ENCODE assay signal across 9 cellular contexts in genomic region chr1:181101581-181102226, GRCh38. TPM values are rescaled to one million over a fixed set of nuclear protein-coding genes. Genes with fewer than 3 reads are reported as not detected.
DNase-seq lines count a peak whose midpoint lies in the region; ATAC-seq, FAIRE-seq and TF ChIP-seq lines count a peak whose summit lies in the region.
"Had no signal": no experiment of that assay in that cellular context is flagged by ENCODE, and none has a peak within 500 bp of the region (broad histone marks: within the 10 kb centered on the region; RNA-seq: fewer than 3 reads in every experiment).

No MANE protein-coding gene starts in this region.

- H4K8ac ChIP-seq in H9 (replicated peaks; ENCODE audit: insufficient read length, low read depth, low read length) = no peak overlapping the region

- H2BK20ac ChIP-seq in H9 (ENCODE audit: low read depth, low read length, poor library complexity, severe bottlenecking) = no peak overlapping the region

- H3K27ac ChIP-seq in H9 (ENCODE audit: insufficient read length, low read depth, low read length) = peak overlapping the region; percentile 90
- peak overlapping the region; percentile 73 for H3K27ac ChIP-seq in mammary epithelial cell (ENCODE audit: insufficient read depth, low read depth, low read length)
- peak overlapping the region; percentile 55 for H3K27ac ChIP-seq in osteoblast (ENCODE audit: low read depth, low read length)

- DNase-seq in H9 = peak; percentile 80
- DNase-seq in NCI-H226 = peak; percentile 91
- peak; percentile 66 for DNase-seq in mammary epithelial cell
- DNase-seq in osteoblast (ENCODE audit: insufficient read length, low spot score, missing footprints) = peak; percentile 84
- no peak for DNase-seq in RCC 7860 (ENCODE audit: low spot score)
- DNase-seq: cortex of kidney had no signal

- H4K20me1 ChIP-seq in H9 (ENCODE audit: control insufficient read depth, insufficient read depth, insufficient read length) (no peaks in the 10 kb centered on the region), mammary epithelial cell (ENCODE audit: insufficient read depth, low read length) (no peaks in the 10 kb centered on the region), osteoblast (ENCODE audit: insufficient read depth, low read length) (no peaks in the 10 kb centered on the region)

- no TSS peak for BruUV-seq in mammary epithelial cell (replicated peaks; lab: Mats Ljungman, UMichigan)

- H3K4ac ChIP-seq in H9 (ENCODE audit: low read depth, low read length) = no peak overlapping the region

- dilution Hi-C loops in mammary epithelial cell (cut with HindIII; ENCODE audit: low sequenced_read_pairs) = no loop called here

- no peak overlapping the region for H3K56ac ChIP-seq in H9 (ENCODE audit: insufficient read length, low read depth, low read length)

- H2AK5ac ChIP-seq in H9 (ENCODE audit: insufficient read length, low read length) = no peak overlapping the region

- TF ChIP-seq CTCF in H9 (conservative IDR thresholded peaks at IDR 0.05) (no peak), mammary epithelial cell (conservative IDR thresholded peaks at IDR 0.05 in 1 of 2, IDR thresholded peaks at IDR 0.05 in 1 of 2; ENCODE audit: extremely low read depth in 1 of 2, insufficient read depth in 1 of 2, low read depth in 1 of 2, low read length in 2 of 2) (no peak), osteoblast (IDR thresholded peaks at IDR 0.05; ENCODE audit: extremely low read depth, low read depth, low read length) (no peak)

- no peak for FAIRE-seq in RCC 7860 (lab: Jason Lieb, UNC)

- H3K36me3 ChIP-seq in mammary epithelial cell (ENCODE audit: insufficient read depth, low read length) (no peaks in the 10 kb centered on the region), osteoblast (ENCODE audit: insufficient read depth, low read length) (no peaks in the 10 kb centered on the region)

- no peak overlapping the region for H3T11ph ChIP-seq in H9 (ENCODE audit: low read length)

- H2BK15ac ChIP-seq in H9 (ENCODE audit: low read depth, low read length) = no peak overlapping the region

- intact Hi-C loops in mammary epithelial cell (cut with micrococcal nuclease) = no loop called here

- H3K27ac Mint-ChIP-seq in H9 = peak overlapping the region; percentile 94 to 97 (median 97)

- H3K23ac ChIP-seq in H9 (ENCODE audit: insufficient read length, low read depth, low read length) = no peak overlapping the region

- H3K14ac ChIP-seq in H9 (ENCODE audit: insufficient read depth, low read length) = 0 out of 2 replicates have a peak overlapping the region, but pooled peaks have one; percentile 55

- H3K9me3 Mint-ChIP-seq in H9 = peaks cover 0 to 4% of the 10 kb centered on the region in 2 experiments; a peak in 2 of 5 replicates

- H3K4me3 Mint-ChIP-seq in H9 = peak overlapping the region; percentile 51 to 82

- no CpG with 5 or more reads among the region's 9 CpGs for WGBS in H9 (ENCODE audit: extremely low coverage, insufficient read length, low lambda C conversion rate)
- 78% methylated on average over 9 of the region's 9 CpGs for WGBS in mammary epithelial cell (ENCODE audit: low coverage, missing lambda C conversion rate)

- in situ Hi-C loops in mammary epithelial cell (cut with MboI; ENCODE audit: low sequenced_read_pairs in 2 of 2) = no loop called here

- ATAC-seq in HG02678 (IDR thresholded peaks at IDR 0.05; ENCODE audit: unreplicated experiment) = no peak
- no peak for ATAC-seq in GM19397 (IDR thresholded peaks at IDR 0.05; ENCODE audit: unreplicated experiment)
- no peak for ATAC-seq in GM21737 (IDR thresholded peaks at IDR 0.05; ENCODE audit: unreplicated experiment)

- CTCF ChIA-PET in mammary epithelial cell (lab: Charles Lee; ENCODE audit: low non-redundant PET) = no interaction called here

- H3K27me3 ChIP-seq in H9 (ENCODE audit: insufficient read depth, low read length) (peaks cover 21% of the 10 kb centered on the region; the same call in 1 of the 2 replicates), mammary epithelial cell (ENCODE audit: insufficient read depth, low read length) (no peaks in the 10 kb centered on the region), osteoblast (ENCODE audit: insufficient read depth, low read length) (no peaks in the 10 kb centered on the region)

- no peak overlapping the region for H4K5ac ChIP-seq in H9 (ENCODE audit: insufficient read length, low read depth, low read length)

- H3K4me2 ChIP-seq in H9 (ENCODE audit: insufficient read depth, insufficient read length, low read length) (peak overlapping the region; percentile 84), mammary epithelial cell (ENCODE audit: insufficient read depth, low read depth, low read length) (no peak overlapping the region), osteoblast (ENCODE audit: insufficient read depth, low read length) (peak overlapping the region; percentile 46)

- no peak overlapping the region for H4K91ac ChIP-seq in H9 (ENCODE audit: insufficient read length, low read depth, low read length)

- peaks cover 62% of the 10 kb centered on the region for H3K27me3 Mint-ChIP-seq in H9 (ENCODE audit: low read depth)

- H3K4me3 ChIP-seq in mammary epithelial cell (replicated peaks in 1 of 3; ENCODE audit: insufficient read depth in 1 of 3, low read depth in 2 of 3, low read length in 3 of 3) (no peak overlapping the region), osteoblast (ENCODE audit: insufficient read depth, low read length) (peak overlapping the region; percentile 34)

- H3K18ac ChIP-seq in H9 (ENCODE audit: insufficient read length, low read depth, low read length) = peak overlapping the region; percentile 78

- no peaks in the 10 kb centered on the region; a peak in 2 of 7 replicates for H3K36me3 Mint-ChIP-seq in H9 (ENCODE audit: insufficient read depth in 1 of 3, low read depth in 3 of 3)

- H3K4me1 ChIP-seq in H9 (ENCODE audit: insufficient read depth, low read length) = peaks cover 16% of the 10 kb centered on the region; the same call in 1 of the 2 replicates
- H3K4me1 ChIP-seq in mammary epithelial cell (ENCODE audit: insufficient read depth, low read length) = peaks cover 72% of the 10 kb centered on the region
- H3K4me1 ChIP-seq in osteoblast (ENCODE audit: insufficient read depth, low read length) = peaks cover 68% of the 10 kb centered on the region

- no peak overlapping the region for H2BK120ac ChIP-seq in H9 (ENCODE audit: low read depth, low read length, poor library complexity, severe bottlenecking)

- H3K23me2 ChIP-seq in H9 (ENCODE audit: insufficient read length, low read depth, low read length, poor library complexity, severe bottlenecking) = peaks cover 9% of the 10 kb centered on the region

- no peaks in the 10 kb centered on the region for H3K79me1 ChIP-seq in H9 (ENCODE audit: insufficient read depth, low read depth, low read length, poor library complexity, severe bottlenecking)

- peaks cover 81 to 84% of the 10 kb centered on the region in 2 experiments for H3K4me1 Mint-ChIP-seq in H9

- H3K9me3 ChIP-seq in H9 (ENCODE audit: control insufficient read depth, low read depth, low read length) (no peaks in the 10 kb centered on the region), mammary epithelial cell (replicated peaks; ENCODE audit: insufficient read depth, low read length) (no peaks in the 10 kb centered on the region), osteoblast (ENCODE audit: low read depth, low read length) (no peaks in the 10 kb centered on the region)

- H3K9ac ChIP-seq in H9 (ENCODE audit: extremely low read depth, insufficient read length, low read length) (peak overlapping the region; percentile 29), mammary epithelial cell (ENCODE audit: insufficient read depth, low read length) (peak overlapping the region; percentile 3)

- H2BK5ac ChIP-seq in H9 (ENCODE audit: insufficient read length, low read length) = peak overlapping the region; percentile 21

- peak overlapping the region; percentile 42 for H2BK12ac ChIP-seq in H9 (ENCODE audit: insufficient read length, low read depth, low read length)

- H3K79me2 ChIP-seq in H9 (ENCODE audit: insufficient read depth, low read length) (no peaks in the 10 kb centered on the region), mammary epithelial cell (ENCODE audit: insufficient read depth, low read length) (no peaks in the 10 kb centered on the region), osteoblast (ENCODE audit: insufficient read depth, low read length) (no peaks in the 10 kb centered on the region)

- H2AFZ ChIP-seq in H9 (ENCODE audit: low read length) = no peak overlapping the region
- peak overlapping the region; percentile 18 for H2AFZ ChIP-seq in mammary epithelial cell (ENCODE audit: low read depth, low read length)
- peak overlapping the region; percentile 26 for H2AFZ ChIP-seq in osteoblast (ENCODE audit: low read length)

RNA-seq across cellular contexts. Expression of gene IER5, which starts 13.2 kb away (rescaled TPM):
- total RNA-seq in H9 (2021) (6.7 and 7.6 TPM in 2 replicates), mammary epithelial cell (10 to 100 TPM; 16.3 to 37.5 TPM), osteoblast (16.2 and 17.4 TPM in 2 replicates)
- polyA plus RNA-seq in mammary epithelial cell = 21.0 TPM
- 11.8 TPM for polyA minus RNA-seq in mammary epithelial cell
